ENCODE assay signal across 8 cellular contexts in genomic region chr6:33014841-33015634, GRCh38. TPM values are rescaled to one million over a fixed set of nuclear protein-coding genes. Genes with fewer than 3 reads are reported as not detected.
DNase-seq lines count a peak whose midpoint lies in the region; ATAC-seq and TF ChIP-seq lines count a peak whose summit lies in the region.

No MANE protein-coding gene starts in this region.

- no peak for TF ChIP-seq POLR2A in heart left ventricle (IDR thresholded peaks at IDR 0.05)

- no peaks in the 10 kb centered on the region for H3K79me2 ChIP-seq in OCI-LY3 (ENCODE audit: low read length)

- H3K27ac ChIP-seq in OCI-LY3 (ENCODE audit: low read length), result no peak overlapping the region
- H3K27ac ChIP-seq in heart left ventricle, result peak overlapping the region in 11 of 12 donors; percentile 4 to 87 (median 44)
- H3K27ac ChIP-seq in psoas muscle, result no peak overlapping the region

- H3K9me3 ChIP-seq in OCI-LY3 (ENCODE audit: insufficient read depth, low read length), result no peaks in the 10 kb centered on the region
- H3K9me3 ChIP-seq in heart left ventricle, result no peaks in the 10 kb centered on the region
- no peaks in the 10 kb centered on the region for H3K9me3 ChIP-seq in psoas muscle

- H3K36me3 ChIP-seq in OCI-LY3 (replicated peaks; ENCODE audit: low read depth, low read length) (no peaks in the 10 kb centered on the region), heart left ventricle (no peaks in the 10 kb centered on the region), psoas muscle (ENCODE audit: insufficient read depth in 1 of 2, low read depth in 1 of 2) (no peaks in the 10 kb centered on the region)

- peaks cover 39% of the 10 kb centered on the region for H3K4me1 ChIP-seq in OCI-LY3 (ENCODE audit: low read length)
- H3K4me1 ChIP-seq in heart left ventricle, result peaks cover 0 to 60% (median 27%) of the 10 kb centered on the region in 12 donors
- peaks cover 15% of the 10 kb centered on the region for H3K4me1 ChIP-seq in psoas muscle

- no peak overlapping the region for H3K4me3 Mint-ChIP-seq in activated naive CD8-positive, alpha-beta T cell treated with anti-CD3 and anti-CD28 coated beads, Interleukin-2, amount 50 U/mL, for 24 hours

- no peak overlapping the region for H3K27ac Mint-ChIP-seq in activated naive CD8-positive, alpha-beta T cell treated with anti-CD3 and anti-CD28 coated beads, Interleukin-2, amount 50 U/mL, for 24 hours

- 11 to 17% (median 14%) methylated on average over 6 of the region's 6 CpGs for WGBS in heart left ventricle, 4 donors
- WGBS in psoas muscle, 3 donors, result 16 to 21% (median 18%) methylated on average over 6 of the region's 6 CpGs

- H3K27me3 Mint-ChIP-seq in activated naive CD8-positive, alpha-beta T cell treated with anti-CD3 and anti-CD28 coated beads, Interleukin-2, amount 50 U/mL, for 24 hours, result no peaks in the 10 kb centered on the region

- H4K20me1 ChIP-seq in OCI-LY3 (ENCODE audit: insufficient read depth, low read length), result no peaks in the 10 kb centered on the region

- H3K27me3 ChIP-seq in OCI-LY3 (ENCODE audit: low read depth, low read length) (no peaks in the 10 kb centered on the region), heart left ventricle (peaks cover 0 to 22% (median 4%) of the 10 kb centered on the region in 9 donors), psoas muscle (ENCODE audit: insufficient read depth in 3 of 3, low read length in 2 of 3) (peaks cover 0 to 10% (median 2%) of the 10 kb centered on the region in 3 donors)

- no peaks in the 10 kb centered on the region for H3K9me3 Mint-ChIP-seq in activated naive CD8-positive, alpha-beta T cell treated with anti-CD3 and anti-CD28 coated beads, Interleukin-2, amount 50 U/mL, for 24 hours

- H3K4me3 ChIP-seq in OCI-LY3 (ENCODE audit: low read length) (no peak overlapping the region), heart left ventricle (peak overlapping the region in 2 of 12 donors; percentile 1 to 19), psoas muscle (no peak overlapping the region)

- intact Hi-C loops in heart left ventricle (cut with DNase I) (loop anchor here (1.0 to 10.0 kb wide), 15 partner anchors 57 to 234 kb away; partner anchors contain the start of gene HLA-DPA1 (in 1 of the 10)), psoas muscle (cut with DNase I) (loop anchor here (2.0 kb wide), 3 partner anchors 68 to 234 kb away; no protein-coding TSS in a partner anchor)

- H2AFZ ChIP-seq in OCI-LY3 (ENCODE audit: low read depth, low read length), result no peak overlapping the region

- peaks cover 34% of the 10 kb centered on the region for H3K4me1 Mint-ChIP-seq in activated naive CD8-positive, alpha-beta T cell treated with anti-CD3 and anti-CD28 coated beads, Interleukin-2, amount 50 U/mL, for 24 hours

- peak; percentile 78 for DNase-seq in EL
- peak; percentile 86 to 94 for DNase-seq in Kasumi-1 (lab: John Stamatoyannopoulos, UW)
- peak; percentile 41 for DNase-seq in activated naive CD8-positive, alpha-beta T cell treated with anti-CD3 and anti-CD28 coated beads, Interleukin-2, amount 50 U/mL, for 24 hours
- peak in 3 of 5 donors; percentile 23 to 62 (median 57) for DNase-seq in heart left ventricle
- DNase-seq in psoas muscle, result no peak

- TF ChIP-seq CTCF in OCI-LY3 (IDR thresholded peaks at IDR 0.05; ENCODE audit: low read depth, low read length), result peak; percentile 69
- peak; percentile 79 to 91 (median 83) for TF ChIP-seq CTCF in heart left ventricle (IDR thresholded peaks at IDR 0.05)
- TF ChIP-seq CTCF in psoas muscle (IDR thresholded peaks at IDR 0.05), result peak; percentile 84

- ATAC-seq in activated naive CD8-positive, alpha-beta T cell treated with anti-CD3 and anti-CD28 coated beads, Interleukin-2, amount 50 U/mL, for 24 hours, result no peak
- peak in 3 of 4 donors; percentile 55 to 66 (median 64) for ATAC-seq in heart left ventricle
- ATAC-seq in psoas muscle, result peak; percentile 69 to 86 (median 72)
- ATAC-seq in GM19324 (IDR thresholded peaks at IDR 0.05; ENCODE audit: low FRiP score, unreplicated experiment), result no peak
- ATAC-seq in HG03460 (IDR thresholded peaks at IDR 0.05; ENCODE audit: unreplicated experiment), result no peak

- H3K4me2 ChIP-seq in OCI-LY3 (ENCODE audit: low read length), result peak overlapping the region; percentile 45

- no peaks in the 10 kb centered on the region for H3K36me3 Mint-ChIP-seq in activated naive CD8-positive, alpha-beta T cell treated with anti-CD3 and anti-CD28 coated beads, Interleukin-2, amount 50 U/mL, for 24 hours (ENCODE audit: low read depth)

- H3K9ac ChIP-seq in OCI-LY3 (ENCODE audit: low read length), result no peak overlapping the region

RNA-seq across cellular contexts. Expression of gene HLA-DOA, which starts 5.6 kb away (rescaled TPM):
- 10 to 100 TPM in 2 of 9 donors, 1 to 10 TPM in 4, under 1 TPM in 3; 0.44 to 32.4 (median 1.5) TPM for total RNA-seq in heart left ventricle
- polyA plus RNA-seq in heart left ventricle, result 1 to 10 TPM in 1 of 2 donors, under 1 TPM in 1; 0.78 to 1.2 TPM
- 1 to 10 TPM in 2 of 4 donors, under 1 TPM in 2; 0.48 to 1.5 (median 0.85) TPM for total RNA-seq in psoas muscle
- polyA plus RNA-seq in psoas muscle, result under 1 TPM; 0.36 to 0.77 (median 0.58) TPM

RNA-seq across cellular contexts. Expression of gene BRD2, which starts 46.6 kb away (rescaled TPM):
- total RNA-seq in heart left ventricle, result 100 to 1,000 TPM in 2 of 9 donors, 10 to 100 TPM in 7; 56.8 to 107 (median 73.5) TPM
- 10 to 100 TPM; 61.9 to 67.8 TPM for polyA plus RNA-seq in heart left ventricle
- 100 to 1,000 TPM in 3 of 4 donors, 10 to 100 TPM in 1; 70.0 to 135 (median 115) TPM for total RNA-seq in psoas muscle
- 10 to 100 TPM; 62.2 to 93.0 (median 64.4) TPM for polyA plus RNA-seq in psoas muscle

RNA-seq across cellular contexts. Expression of gene HLA-DPA1, which starts 58.4 kb away (rescaled TPM):
- total RNA-seq in heart left ventricle (100 to 1,000 TPM in 2 of 9 donors, 10 to 100 TPM in 7; 18.6 to 438 (median 51.0) TPM), psoas muscle (10 to 100 TPM; 13.8 to 52.6 (median 20.2) TPM)
- polyA plus RNA-seq in heart left ventricle (10 to 100 TPM; 18.2 to 23.5 TPM), psoas muscle (10 to 100 TPM; 10.7 to 12.3 (median 10.9) TPM)

Comparison
In these comparisons a context has a peak if more than half of its experiments do, and no peak if none do; other contexts are left out.
1. DNase-seq: peak in EL (single experiment), Kasumi-1 (2 of 2), activated naive CD8-positive, alpha-beta T cell treated with anti-CD3 and anti-CD28 coated beads, Interleukin-2, amount 50 U/mL, for 24 hours (single experiment) and heart left ventricle (3 of 5); none in psoas muscle (0 of 2).
2. H3K27ac ChIP-seq: peak in heart left ventricle (11 of 12); none in OCI-LY3 (single experiment) and psoas muscle (single experiment).
3. ATAC-seq: peak in heart left ventricle (3 of 4) and psoas muscle (4 of 4); none in activated naive CD8-positive, alpha-beta T cell treated with anti-CD3 and anti-CD28 coated beads, Interleukin-2, amount 50 U/mL, for 24 hours (single experiment), GM19324 (single experiment) and HG03460 (single experiment).
4. Peak in every context shown above with its lines, with median percentiles within 50 percentile points of each other: CTCF ChIP-seq.